In genomic region chr14:58298477-58298879, GRCh38 we compare ENCODE assay signal across 8 cellular contexts. TPM values are rescaled to one million over a fixed set of nuclear protein-coding genes. Genes with fewer than 3 reads are reported as not detected.
DNase-seq lines count a peak whose midpoint lies in the region; ATAC-seq, FAIRE-seq and TF ChIP-seq lines count a peak whose summit lies in the region.

Gene ARID4A (plus strand): TSS chr14:58298555. CDS start chr14:58299855, 1,300 bp downstream.

- CTCF ChIA-PET in HEK293 (lab: Yijun Ruan, JAX): interaction anchor here (0.6 to 1.3 kb wide), 3 partner anchors 54 to 440 kb away, joined by 3 to 6 read pairs (median 3); partner anchors contain the start of gene PSMA3
- CTCF ChIA-PET in activated CD4-positive, alpha-beta memory T cell treated with anti-CD3 and anti-CD28 coated beads, Interleukin-2, amount 10 ng/mL, durations not matched to agents 7 days and 5 days (lab: Charles Lee): interaction anchor here (0.8 to 2.3 kb wide), 10 partner anchors 9 to 128 kb away, joined by 3 to 16 read pairs (median 4); partner anchors contain the start of genes ACTR10, PSMA3 and TOMM20L
- CTCF ChIA-PET in endothelial cell of umbilical vein (lab: Charles Lee): interaction anchor here (0.6 to 2.2 kb wide), 11 partner anchors 9 to 129 kb away, joined by 3 to 12 read pairs (median 4); partner anchors contain the start of genes KIAA0586, TIMM9 and TOMM20L

- peak within 1 kb of the TSS; percentile 93 for H3K4me3 Mint-ChIP-seq in activated CD4-positive, alpha-beta memory T cell treated with anti-CD3 and anti-CD28 coated beads, Interleukin-2, amount 10 ng/mL, durations not matched to agents 7 days and 5 days
- H3K4me3 Mint-ChIP-seq in natural killer cell treated with Interleukin-12 subunit alpha and Interleukin-12 subunit beta and Interleukin-15 and Interleukin-18, amount 100 ng/mL, for 72 hours: no peak within 1 kb of the TSS

- H3K79me2 ChIP-seq in endothelial cell of umbilical vein (ENCODE audit: control insufficient read depth, insufficient read depth, low read length): peaks cover 48% of the 10 kb centered on the region

- TF ChIP-seq POLR2A in endothelial cell of umbilical vein (IDR thresholded peaks at IDR 0.05; ENCODE audit: low read depth, low read length): no peak

- H2AFZ ChIP-seq in endothelial cell of umbilical vein (ENCODE audit: low read depth, low read length): peak within 1 kb of the TSS; percentile 64

- dilution Hi-C loops in endothelial cell of umbilical vein (cut with MboI; ENCODE audit: extremely low pct_ligation_motif_present, low sequenced_read_pairs): no loop called here

- POLR2A ChIA-PET in HEK293 (lab: Yijun Ruan, JAX): interaction anchor here (0.6 to 2.9 kb wide), 30 partner anchors 9 to 1864 kb away, joined by 3 to 36 read pairs (median 4); partner anchors contain the start of genes ACTR10, KIAA0586, PSMA3 and TIMM9
- POLR2A ChIA-PET in activated CD4-positive, alpha-beta memory T cell treated with anti-CD3 and anti-CD28 coated beads, Interleukin-2, amount 10 ng/mL, durations not matched to agents 7 days and 5 days (lab: Charles Lee): interaction anchor here (0.6 to 4.4 kb wide), 37 partner anchors 8 to 1186 kb away, joined by 3 to 105 read pairs (median 5); partner anchors contain the start of genes ACTR10, AP5M1, ARMH4 and EXOC5
- POLR2A ChIA-PET in endothelial cell of umbilical vein (lab: Charles Lee): interaction anchor here (0.6 to 1.8 kb wide), 10 partner anchors 9 to 129 kb away, joined by 3 to 9 read pairs (median 5); partner anchors contain the start of genes ACTR10, KIAA0586, PSMA3 and TIMM9

- H3K27me3 Mint-ChIP-seq in activated CD4-positive, alpha-beta memory T cell treated with anti-CD3 and anti-CD28 coated beads, Interleukin-2, amount 10 ng/mL, durations not matched to agents 7 days and 5 days: no peaks in the 10 kb centered on the region
- H3K27me3 Mint-ChIP-seq in natural killer cell treated with Interleukin-12 subunit alpha and Interleukin-12 subunit beta and Interleukin-15 and Interleukin-18, amount 100 ng/mL, for 72 hours: no peaks in the 10 kb centered on the region

- H3K4me3 ChIP-seq in HEK293 (ENCODE audit: low read depth, low read length) (peak within 1 kb of the TSS; percentile 100), endothelial cell of umbilical vein (replicated peaks in 1 of 3; ENCODE audit: insufficient read depth in 1 of 3, low read depth in 1 of 3, low read length in 3 of 3) (peak within 1 kb of the TSS; percentile 91 to 97 (median 92))

- H3K27ac ChIP-seq in HEK293 (ENCODE audit: extremely low read depth, low read depth, low read length): peak within 1 kb of the TSS; percentile 87
- peak within 1 kb of the TSS; percentile 90 for H3K27ac ChIP-seq in endothelial cell of umbilical vein (ENCODE audit: insufficient read depth, low read depth, low read length)
- peak within 1 kb of the TSS; percentile 94 for H3K27ac ChIP-seq in temporal lobe (ENCODE audit: low read depth, low read length)

- intact Hi-C loops in endothelial cell of umbilical vein (cut with micrococcal nuclease): loop anchor here (1.0 to 2.0 kb wide), 5 partner anchors 17 to 129 kb away; partner anchors contain the start of genes KIAA0586, PSMA3, TIMM9 and TOMM20L

- H3K36me3 ChIP-seq in HEK293 (ENCODE audit: control insufficient read depth in 2 of 2, insufficient read depth in 1 of 2, low read length in 2 of 2) (peaks cover 28 to 34% of the 10 kb centered on the region in 2 experiments), endothelial cell of umbilical vein (ENCODE audit: control insufficient read depth in 2 of 2, extremely low read depth in 1 of 2, insufficient read depth in 2 of 2, low read length in 2 of 2) (peaks cover 3 to 10% of the 10 kb centered on the region in 2 experiments)

- peaks cover 43% of the 10 kb centered on the region for H3K36me3 Mint-ChIP-seq in activated CD4-positive, alpha-beta memory T cell treated with anti-CD3 and anti-CD28 coated beads, Interleukin-2, amount 10 ng/mL, durations not matched to agents 7 days and 5 days (ENCODE audit: low read depth)
- peaks cover 10% of the 10 kb centered on the region for H3K36me3 Mint-ChIP-seq in natural killer cell treated with Interleukin-12 subunit alpha and Interleukin-12 subunit beta and Interleukin-15 and Interleukin-18, amount 100 ng/mL, for 72 hours

- no TSS peak for BruUV-seq in endothelial cell of umbilical vein (replicated peaks; lab: Mats Ljungman, UMichigan)

- H3K9me3 ChIP-seq in HEK293 (ENCODE audit: control insufficient read depth, insufficient read depth, low read depth, low read length) (no peaks in the 10 kb centered on the region), endothelial cell of umbilical vein (replicated peaks; ENCODE audit: control insufficient read depth, insufficient read depth, low read length) (no peaks in the 10 kb centered on the region)

- H3K27ac Mint-ChIP-seq in activated CD4-positive, alpha-beta memory T cell treated with anti-CD3 and anti-CD28 coated beads, Interleukin-2, amount 10 ng/mL, durations not matched to agents 7 days and 5 days: no peak within 1 kb of the TSS
- H3K27ac Mint-ChIP-seq in natural killer cell treated with Interleukin-12 subunit alpha and Interleukin-12 subunit beta and Interleukin-15 and Interleukin-18, amount 100 ng/mL, for 72 hours: peak within 1 kb of the TSS; percentile 86 to 99

- H3K9me3 Mint-ChIP-seq in activated CD4-positive, alpha-beta memory T cell treated with anti-CD3 and anti-CD28 coated beads, Interleukin-2, amount 10 ng/mL, durations not matched to agents 7 days and 5 days: no peaks in the 10 kb centered on the region
- H3K9me3 Mint-ChIP-seq in natural killer cell treated with Interleukin-12 subunit alpha and Interleukin-12 subunit beta and Interleukin-15 and Interleukin-18, amount 100 ng/mL, for 72 hours: no peaks in the 10 kb centered on the region

- no peak for ATAC-seq in natural killer cell treated with Interleukin-12 subunit alpha and Interleukin-12 subunit beta and Interleukin-15 and Interleukin-18, amount 100 ng/mL, for 72 hours
- ATAC-seq in GM18868 (IDR thresholded peaks at IDR 0.05; ENCODE audit: unreplicated experiment): no peak

- peak; percentile 89 for DNase-seq in activated CD4-positive, alpha-beta memory T cell treated with anti-CD3 and anti-CD28 coated beads, Interleukin-2, amount 10 ng/mL, durations not matched to agents 7 days and 5 days
- DNase-seq in endothelial cell of umbilical vein (ENCODE audit: low read depth, low spot score) (no peak), GDM1 (lab: John Stamatoyannopoulos, UW) (no peak), dedifferentiated amniotic fluid mesenchymal stem cell (ENCODE audit: extremely low spot score) (no peak)
- peak; percentile 91 for DNase-seq in natural killer cell treated with Interleukin-12 subunit alpha and Interleukin-12 subunit beta and Interleukin-15 and Interleukin-18, amount 100 ng/mL, for 72 hours (ENCODE audit: low spot score)

- peak within 1 kb of the TSS; percentile 95 for H3K4me2 ChIP-seq in endothelial cell of umbilical vein (ENCODE audit: insufficient read depth, low read length)

- no peaks in the 10 kb centered on the region for H3K9me1 ChIP-seq in endothelial cell of umbilical vein (replicated peaks; ENCODE audit: control insufficient read depth, extremely low read depth, insufficient read depth, low read length)

- peaks cover 47% of the 10 kb centered on the region for H3K4me1 Mint-ChIP-seq in activated CD4-positive, alpha-beta memory T cell treated with anti-CD3 and anti-CD28 coated beads, Interleukin-2, amount 10 ng/mL, durations not matched to agents 7 days and 5 days
- H3K4me1 Mint-ChIP-seq in natural killer cell treated with Interleukin-12 subunit alpha and Interleukin-12 subunit beta and Interleukin-15 and Interleukin-18, amount 100 ng/mL, for 72 hours (ENCODE audit: low read depth in 2 of 2): peaks cover 20 to 33% of the 10 kb centered on the region in 2 donors

- H4K20me1 ChIP-seq in endothelial cell of umbilical vein (replicated peaks; ENCODE audit: control insufficient read depth, extremely low read depth, insufficient read depth, low read length): no peaks in the 10 kb centered on the region

- no peak for FAIRE-seq in endothelial cell of umbilical vein (lab: Jason Lieb, UNC)

- TF ChIP-seq CTCF in HEK293 (tag by site-specific recombination; IDR thresholded peaks at IDR 0.05): no peak
- TF ChIP-seq CTCF in endothelial cell of umbilical vein (IDR thresholded peaks at IDR 0.05; ENCODE audit: extremely low read depth in 1 of 2, insufficient read depth in 1 of 2, low read depth in 1 of 2, low read length in 2 of 2): no peak

- no peaks in the 10 kb centered on the region for H3K27me3 ChIP-seq in endothelial cell of umbilical vein (ENCODE audit: control insufficient read depth in 2 of 2, insufficient read depth in 2 of 2, low read length in 2 of 2)

- H3K9ac ChIP-seq in endothelial cell of umbilical vein (replicated peaks; ENCODE audit: extremely low read depth, insufficient read depth, low read length): peak within 1 kb of the TSS; percentile 91

- H3K4me1 ChIP-seq in HEK293 (ENCODE audit: control insufficient read depth, insufficient read depth, low read length) (0 out of 2 replicates have a peak, but pooled peaks cover 4% of the 10 kb centered on the region), endothelial cell of umbilical vein (ENCODE audit: control insufficient read depth, extremely low read depth, insufficient read depth, low read length) (peaks cover 14% of the 10 kb centered on the region)

TF ChIP-seq in HEK293, 187 proteins besides CTCF, POLR2A, EP300 and RAD21 (continues in another document):
- peak; percentile 49; the same call in 1 of the 2 replicates for TF ChIP-seq ZNF600 (tag by site-specific recombination; IDR thresholded peaks at IDR 0.05)

TF ChIP-seq in endothelial cell of umbilical vein, 7 proteins besides CTCF, POLR2A, EP300 and RAD21 (continues in another document):
- TF ChIP-seq GATA2 (IDR thresholded peaks at IDR 0.05; ENCODE audit: insufficient read depth, insufficient read length, low read depth, low read length) (no peak), POLR2AphosphoS5 (IDR thresholded peaks at IDR 0.05; ENCODE audit: insufficient read depth, low read depth, low read length) (no peak), MYC (IDR thresholded peaks at IDR 0.05; ENCODE audit: low read depth, low read length) (no peak)

RNA-seq across cellular contexts. Expression of gene ARID4A, which starts in this region (rescaled TPM):
- 10 to 100 TPM; 37.9 to 41.7 TPM for total RNA-seq in activated CD4-positive, alpha-beta memory T cell treated with anti-CD3 and anti-CD28 coated beads, Interleukin-2, amount 10 ng/mL, durations not matched to agents 7 days and 5 days
- total RNA-seq in endothelial cell of umbilical vein (20.0 and 21.5 TPM in 2 replicates), temporal lobe (50.9 TPM)
- 2.7 and 3.7 TPM in 2 replicates for polyA plus RNA-seq in endothelial cell of umbilical vein
- 4.2 and 4.4 TPM in 2 replicates for polyA plus RNA-seq in endothelial cell of umbilical vein (2011; cell fraction: cytosol; rRNA removed)
- polyA plus RNA-seq in endothelial cell of umbilical vein (2011; cell fraction: nucleus; rRNA removed): 22.5 and 31.4 TPM in 2 replicates
- polyA plus RNA-seq in endothelial cell of umbilical vein (2012): 8.4 and 12.3 TPM in 2 replicates
- polyA minus RNA-seq in endothelial cell of umbilical vein: 12.7 and 13.0 TPM in 2 replicates
- polyA minus RNA-seq in endothelial cell of umbilical vein (2011; cell fraction: cytosol; rRNA and poly(A)+ RNA removed): 5.7 TPM
- 25.0 and 29.9 TPM in 2 replicates for polyA minus RNA-seq in endothelial cell of umbilical vein (2011; cell fraction: nucleus; rRNA and poly(A)+ RNA removed)
- 10 to 100 TPM; 33.0 to 35.6 TPM for total RNA-seq in natural killer cell treated with Interleukin-12 subunit alpha and Interleukin-12 subunit beta and Interleukin-15 and Interleukin-18, amount 100 ng/mL, for 72 hours

Comparison
In these comparisons a context has a peak if more than half of its experiments do, and no peak if none do; other contexts are left out.
1. DNase-seq: peak in activated CD4-positive, alpha-beta memory T cell treated with anti-CD3 and anti-CD28 coated beads, Interleukin-2, amount 10 ng/mL, durations not matched to agents 7 days and 5 days (single experiment) and natural killer cell treated with Interleukin-12 subunit alpha and Interleukin-12 subunit beta and Interleukin-15 and Interleukin-18, amount 100 ng/mL, for 72 hours (single experiment); none in endothelial cell of umbilical vein (single experiment), GDM1 (single experiment) and dedifferentiated amniotic fluid mesenchymal stem cell (single experiment).
2. Peak in every context shown above with its lines, with median percentiles within 50 percentile points of each other: H3K27ac ChIP-seq.